In genomic region chr1:40919475-40920011, GRCh38 we compare ENCODE assay signal across 1 cellular context.
TF ChIP-seq lines count a peak whose summit lies in the region.

No MANE protein-coding gene starts in this region.

TF ChIP-seq in HepG2, 621 proteins besides CTCF, POLR2A, EP300 and RAD21 (continued from another document):
- TF ChIP-seq ZNF362 (CRISPR knock-in tag; IDR thresholded peaks at IDR 0.05; ENCODE audit: borderline replicate concordance), result peak; percentile 63; the same call in 1 of the 2 replicates
- TF ChIP-seq ELF4 (CRISPR knock-in tag; IDR thresholded peaks at IDR 0.05; ENCODE audit: borderline replicate concordance), result 0 out of 2 replicates have a peak, but pooled peaks have one; percentile 31
- TF ChIP-seq ZNF12 (CRISPR knock-in tag; IDR thresholded peaks at IDR 0.05), result 0 out of 2 replicates have a peak, but pooled peaks have one; percentile 68
- TF ChIP-seq GRHL1 (CRISPR knock-in tag; conservative IDR thresholded peaks at IDR 0.05), result no peak
